ENCODE assay signal across 1 cellular context in the genomic region with DNA sequence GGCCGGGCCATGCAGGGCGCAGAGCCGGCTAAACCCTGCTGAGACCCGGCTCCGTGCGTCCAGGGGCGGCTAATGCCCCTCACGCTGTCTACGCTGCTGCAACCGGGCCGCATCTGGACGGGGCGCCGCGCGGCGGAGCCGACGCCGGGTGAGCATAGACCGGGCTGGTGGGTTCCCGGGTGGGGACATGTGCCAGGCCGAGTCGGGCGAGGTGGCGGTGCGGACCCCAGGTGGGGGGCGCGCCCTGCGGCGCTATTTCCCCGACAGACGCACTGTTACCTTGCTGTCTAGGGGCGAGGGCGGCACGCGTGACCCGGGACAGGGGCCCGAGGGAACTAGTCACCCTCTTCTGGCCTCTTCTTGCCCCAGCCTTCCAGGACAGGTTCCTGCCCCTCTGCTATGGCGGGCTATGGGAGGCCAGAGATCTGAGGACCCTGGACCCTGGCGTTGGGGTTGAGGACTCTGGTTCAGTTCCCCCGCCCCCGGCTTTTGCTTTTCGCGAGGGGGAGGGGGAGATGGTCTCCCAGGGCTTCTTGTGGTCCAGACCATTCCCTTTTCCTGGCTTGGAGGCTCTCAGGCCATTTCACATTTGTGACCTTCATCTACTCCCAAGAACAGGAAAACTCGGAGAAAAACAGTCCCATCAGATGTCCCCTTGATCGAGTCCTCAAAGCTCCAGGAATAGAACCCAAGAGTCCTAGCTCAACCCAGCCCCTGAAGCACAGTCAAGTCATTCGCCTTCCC.
TF ChIP-seq lines count a peak whose summit lies in the region.

No MANE protein-coding gene starts in this region.

TF ChIP-seq in K562, 482 proteins besides CTCF, POLR2A, EP300 and RAD21 (continues in another document):
- TF ChIP-seq, protein P1, sequence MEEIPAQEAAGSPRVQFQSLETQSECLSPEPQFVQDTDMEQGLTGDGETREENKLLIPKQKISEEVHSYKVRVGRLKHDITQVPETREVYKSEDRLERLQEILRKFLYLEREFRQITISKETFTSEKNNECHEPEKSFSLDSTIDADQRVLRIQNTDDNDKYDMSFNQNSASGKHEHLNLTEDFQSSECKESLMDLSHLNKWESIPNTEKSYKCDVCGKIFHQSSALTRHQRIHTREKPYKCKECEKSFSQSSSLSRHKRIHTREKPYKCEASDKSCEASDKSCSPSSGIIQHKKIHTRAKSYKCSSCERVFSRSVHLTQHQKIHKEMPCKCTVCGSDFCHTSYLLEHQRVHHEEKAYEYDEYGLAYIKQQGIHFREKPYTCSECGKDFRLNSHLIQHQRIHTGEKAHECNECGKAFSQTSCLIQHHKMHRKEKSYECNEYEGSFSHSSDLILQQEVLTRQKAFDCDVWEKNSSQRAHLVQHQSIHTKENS (CRISPR knock-in tag; IDR thresholded peaks at IDR 0.05) = no peak
- peak; percentile 70 for TF ChIP-seq CHD1 (IDR thresholded peaks at IDR 0.05; ENCODE audit: low read length)
- no peak for TF ChIP-seq CBFA2T2 (conservative IDR thresholded peaks at IDR 0.05)
- TF ChIP-seq HDAC2 (IDR thresholded peaks at IDR 0.05) = peak; percentile 17; the same call in 1 of the 2 replicates
- TF ChIP-seq ZSCAN29 (IDR thresholded peaks at IDR 0.05) = peak; percentile 92
- TF ChIP-seq, protein P2, sequence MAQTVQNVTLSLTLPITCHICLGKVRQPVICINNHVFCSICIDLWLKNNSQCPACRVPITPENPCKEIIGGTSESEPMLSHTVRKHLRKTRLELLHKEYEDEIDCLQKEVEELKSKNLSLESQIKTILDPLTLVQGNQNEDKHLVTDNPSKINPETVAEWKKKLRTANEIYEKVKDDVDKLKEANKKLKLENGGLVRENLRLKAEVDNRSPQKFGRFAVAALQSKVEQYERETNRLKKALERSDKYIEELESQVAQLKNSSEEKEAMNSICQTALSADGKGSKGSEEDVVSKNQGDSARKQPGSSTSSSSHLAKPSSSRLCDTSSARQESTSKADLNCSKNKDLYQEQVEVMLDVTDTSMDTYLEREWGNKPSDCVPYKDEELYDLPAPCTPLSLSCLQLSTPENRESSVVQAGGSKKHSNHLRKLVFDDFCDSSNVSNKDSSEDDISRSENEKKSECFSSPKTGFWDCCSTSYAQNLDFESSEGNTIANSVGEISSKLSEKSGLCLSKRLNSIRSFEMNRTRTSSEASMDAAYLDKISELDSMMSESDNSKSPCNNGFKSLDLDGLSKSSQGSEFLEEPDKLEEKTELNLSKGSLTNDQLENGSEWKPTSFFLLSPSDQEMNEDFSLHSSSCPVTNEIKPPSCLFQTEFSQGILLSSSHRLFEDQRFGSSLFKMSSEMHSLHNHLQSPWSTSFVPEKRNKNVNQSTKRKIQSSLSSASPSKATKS (CRISPR knock-in tag; IDR thresholded peaks at IDR 0.05) = 0 out of 2 replicates have a peak, but pooled peaks have one; percentile 8
- peak; percentile 21; the same call in 1 of the 2 replicates for TF ChIP-seq SMAD4 (CRISPR knock-in tag; conservative IDR thresholded peaks at IDR 0.05)
- TF ChIP-seq TEAD1 (CRISPR knock-in tag; IDR thresholded peaks at IDR 0.05) = no peak
- TF ChIP-seq JUND (IDR thresholded peaks at IDR 0.05; ENCODE audit: borderline replicate concordance, low read depth, low read length) = no peak
- no peak; the same call in 2 of the 3 replicates for TF ChIP-seq JUND (tag; IDR thresholded peaks at IDR 0.05; ENCODE audit: borderline replicate concordance, low read depth, low read length)
- no peak for TF ChIP-seq NR1H2 (CRISPR knock-in tag; IDR thresholded peaks at IDR 0.05)
- TF ChIP-seq, protein P3, sequence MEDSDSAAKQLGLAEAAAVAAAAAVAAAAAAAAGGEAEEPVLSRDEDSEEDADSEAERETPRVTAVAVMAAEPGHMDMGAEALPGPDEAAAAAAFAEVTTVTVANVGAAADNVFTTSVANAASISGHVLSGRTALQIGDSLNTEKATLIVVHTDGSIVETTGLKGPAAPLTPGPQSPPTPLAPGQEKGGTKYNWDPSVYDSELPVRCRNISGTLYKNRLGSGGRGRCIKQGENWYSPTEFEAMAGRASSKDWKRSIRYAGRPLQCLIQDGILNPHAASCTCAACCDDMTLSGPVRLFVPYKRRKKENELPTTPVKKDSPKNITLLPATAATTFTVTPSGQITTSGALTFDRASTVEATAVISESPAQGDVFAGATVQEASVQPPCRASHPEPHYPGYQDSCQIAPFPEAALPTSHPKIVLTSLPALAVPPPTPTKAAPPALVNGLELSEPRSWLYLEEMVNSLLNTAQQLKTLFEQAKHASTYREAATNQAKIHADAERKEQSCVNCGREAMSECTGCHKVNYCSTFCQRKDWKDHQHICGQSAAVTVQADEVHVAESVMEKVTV (CRISPR knock-in tag; IDR thresholded peaks at IDR 0.05) = no peak
- peak; percentile 7 for TF ChIP-seq PRDM10 (IDR thresholded peaks at IDR 0.05; ENCODE audit: partially characterized antibody)
- no peak for TF ChIP-seq ZNF780A (CRISPR knock-in tag; IDR thresholded peaks at IDR 0.05)
- no peak for TF ChIP-seq ZNF512 (tag; IDR thresholded peaks at IDR 0.05)
- 0 out of 2 replicates have a peak, but pooled peaks have one; percentile 10 for TF ChIP-seq BCOR (IDR thresholded peaks at IDR 0.05)
- 0 out of 2 replicates have a peak, but pooled peaks have one; percentile 44 for TF ChIP-seq ZNF707 (CRISPR knock-in tag; conservative IDR thresholded peaks at IDR 0.05)
- no peak for TF ChIP-seq E2F4 (CRISPR knock-in tag; IDR thresholded peaks at IDR 0.05; ENCODE audit: low read depth)
- no peak for TF ChIP-seq ZNF124 (CRISPR knock-in tag; IDR thresholded peaks at IDR 0.05)
- TF ChIP-seq FOXA1 (IDR thresholded peaks at IDR 0.05; ENCODE audit: borderline replicate concordance) = no peak
- TF ChIP-seq JUN (IDR thresholded peaks at IDR 0.05; ENCODE audit: borderline replicate concordance, low read depth, low read length) = no peak
- TF ChIP-seq JUN (CRISPR knock-in tag; IDR thresholded peaks at IDR 0.05; ENCODE audit: borderline replicate concordance) = 0 out of 2 replicates have a peak, but pooled peaks have one; percentile 40
- no peak for TF ChIP-seq ZNF175 (CRISPR knock-in tag; IDR thresholded peaks at IDR 0.05; ENCODE audit: low read depth)
- TF ChIP-seq, protein P4, sequence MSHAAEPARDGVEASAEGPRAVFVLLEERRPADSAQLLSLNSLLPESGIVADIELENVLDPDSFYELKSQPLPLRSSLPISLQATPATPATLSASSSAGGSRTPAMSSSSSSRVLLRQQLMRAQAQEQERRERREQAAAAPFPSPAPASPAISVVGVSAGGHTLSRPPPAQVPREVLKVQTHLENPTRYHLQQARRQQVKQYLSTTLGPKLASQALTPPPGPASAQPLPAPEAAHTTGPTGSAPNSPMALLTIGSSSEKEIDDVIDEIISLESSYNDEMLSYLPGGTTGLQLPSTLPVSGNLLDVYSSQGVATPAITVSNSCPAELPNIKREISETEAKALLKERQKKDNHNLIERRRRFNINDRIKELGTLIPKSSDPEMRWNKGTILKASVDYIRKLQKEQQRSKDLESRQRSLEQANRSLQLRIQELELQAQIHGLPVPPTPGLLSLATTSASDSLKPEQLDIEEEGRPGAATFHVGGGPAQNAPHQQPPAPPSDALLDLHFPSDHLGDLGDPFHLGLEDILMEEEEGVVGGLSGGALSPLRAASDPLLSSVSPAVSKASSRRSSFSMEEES (CRISPR knock-in tag; IDR thresholded peaks at IDR 0.05) = no peak
- no peak for TF ChIP-seq HNRNPH1 (optimal IDR thresholded peaks at IDR 0.05; ENCODE audit: low read depth, low read length)
- no peak for TF ChIP-seq SLC30A9 (CRISPR knock-in tag; IDR thresholded peaks at IDR 0.05)
- TF ChIP-seq, protein P5, sequence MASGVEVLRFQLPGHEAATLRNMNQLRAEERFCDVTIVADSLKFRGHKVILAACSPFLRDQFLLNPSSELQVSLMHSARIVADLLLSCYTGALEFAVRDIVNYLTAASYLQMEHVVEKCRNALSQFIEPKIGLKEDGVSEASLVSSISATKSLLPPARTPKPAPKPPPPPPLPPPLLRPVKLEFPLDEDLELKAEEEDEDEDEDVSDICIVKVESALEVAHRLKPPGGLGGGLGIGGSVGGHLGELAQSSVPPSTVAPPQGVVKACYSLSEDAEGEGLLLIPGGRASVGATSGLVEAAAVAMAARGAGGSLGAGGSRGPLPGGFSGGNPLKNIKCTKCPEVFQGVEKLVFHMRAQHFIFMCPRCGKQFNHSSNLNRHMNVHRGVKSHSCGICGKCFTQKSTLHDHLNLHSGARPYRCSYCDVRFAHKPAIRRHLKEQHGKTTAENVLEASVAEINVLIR (CRISPR knock-in tag; IDR thresholded peaks at IDR 0.05) = no peak
- TF ChIP-seq SMARCA4 (IDR thresholded peaks at IDR 0.05) = no peak
- TF ChIP-seq KHSRP (IDR thresholded peaks at IDR 0.05) = no peak
- TF ChIP-seq UBTF (IDR thresholded peaks at IDR 0.05; ENCODE audit: borderline replicate concordance in 1 of 2, low read depth in 2 of 2, low read length in 2 of 2) = peak in 1 of 2 experiments; percentile 2; a peak in 1 of 4 replicates
- TF ChIP-seq, protein P6, sequence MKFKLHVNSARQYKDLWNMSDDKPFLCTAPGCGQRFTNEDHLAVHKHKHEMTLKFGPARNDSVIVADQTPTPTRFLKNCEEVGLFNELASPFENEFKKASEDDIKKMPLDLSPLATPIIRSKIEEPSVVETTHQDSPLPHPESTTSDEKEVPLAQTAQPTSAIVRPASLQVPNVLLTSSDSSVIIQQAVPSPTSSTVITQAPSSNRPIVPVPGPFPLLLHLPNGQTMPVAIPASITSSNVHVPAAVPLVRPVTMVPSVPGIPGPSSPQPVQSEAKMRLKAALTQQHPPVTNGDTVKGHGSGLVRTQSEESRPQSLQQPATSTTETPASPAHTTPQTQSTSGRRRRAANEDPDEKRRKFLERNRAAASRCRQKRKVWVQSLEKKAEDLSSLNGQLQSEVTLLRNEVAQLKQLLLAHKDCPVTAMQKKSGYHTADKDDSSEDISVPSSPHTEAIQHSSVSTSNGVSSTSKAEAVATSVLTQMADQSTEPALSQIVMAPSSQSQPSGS (CRISPR knock-in tag; IDR thresholded peaks at IDR 0.05) = no peak
- no peak for TF ChIP-seq ZFP36 (IDR thresholded peaks at IDR 0.05; ENCODE audit: low read depth, low read length, partially characterized antibody)
- TF ChIP-seq MCM3 (IDR thresholded peaks at IDR 0.05) = no peak
- TF ChIP-seq TCF15 (CRISPR knock-in tag; IDR thresholded peaks at IDR 0.05) = no peak
- TF ChIP-seq ZNF408 (CRISPR knock-in tag; IDR thresholded peaks at IDR 0.05; ENCODE audit: low read depth) = no peak
- no peak for TF ChIP-seq BACH1 (tag; IDR thresholded peaks at IDR 0.05)
- no peak for TF ChIP-seq CC2D1A (IDR thresholded peaks at IDR 0.05)
- TF ChIP-seq MAFG (tag; conservative IDR thresholded peaks at IDR 0.05) = no peak
